In genomic region chr4:84920591-84920990, GRCh38 we compare ENCODE assay signal across 12 cellular contexts. TPM values are rescaled to one million over a fixed set of nuclear protein-coding genes. Genes with fewer than 3 reads are reported as not detected.
DNase-seq lines count a peak whose midpoint lies in the region; ATAC-seq, FAIRE-seq and TF ChIP-seq lines count a peak whose summit lies in the region.
"Had no signal": no experiment of that assay in that cellular context is flagged by ENCODE, and none has a peak within 500 bp of the region (broad histone marks: within the 10 kb centered on the region; RNA-seq: fewer than 3 reads in every experiment).

No MANE protein-coding gene starts in this region.

- TF ChIP-seq CTCF in AG09309 (IDR thresholded peaks at IDR 0.05; ENCODE audit: control insufficient read depth, insufficient read depth, low read depth, low read length, missing control alignments) = no peak
- TF ChIP-seq CTCF in mammary epithelial cell (conservative IDR thresholded peaks at IDR 0.05 in 1 of 2, IDR thresholded peaks at IDR 0.05 in 1 of 2; ENCODE audit: extremely low read depth in 1 of 2, insufficient read depth in 1 of 2, low read depth in 1 of 2, low read length in 2 of 2) = no peak
- no peak for TF ChIP-seq CTCF in prostate gland (IDR thresholded peaks at IDR 0.05)
- no peak for TF ChIP-seq CTCF in lower leg skin (IDR thresholded peaks at IDR 0.05)

- DNase-seq in AG09309 (ENCODE audit: low read depth) = peak; percentile 43
- peak; percentile 26 for DNase-seq in HTR-8/SVneo (ENCODE audit: insufficient read length, low spot score)
- DNase-seq in mammary epithelial cell = peak; percentile 54
- peak; percentile 34 for DNase-seq in kidney tubule cell (ENCODE audit: low spot score)
- no peak for DNase-seq in NCI-H2107 treated with DMSO at 0.1 percent for 48 hours (lab: John Stamatoyannopoulos, UW; ENCODE audit: unreplicated experiment)
- DNase-seq in prostate gland (ENCODE audit: low spot score) = no peak
- no peak for DNase-seq in lower leg skin (ENCODE audit: low spot score in 2 of 2)
- DNase-seq: activated CD4-positive, CD25-positive, alpha-beta regulatory T cell; activated effector memory CD4-positive, alpha-beta T cell treated with anti-CD3 and anti-CD28 coated beads, Interleukin-2, amount 50 U/mL, for 16 hours; effector CD8-positive, alpha-beta T cell; NCI-H1092 treated with DMSO at 0.1 percent for 48 hours had no signal

- no TSS peak for BruUV-seq in mammary epithelial cell (replicated peaks; lab: Mats Ljungman, UMichigan)

- no peaks in the 10 kb centered on the region for H4K20me1 ChIP-seq in mammary epithelial cell (ENCODE audit: insufficient read depth, low read length)

- 63% methylated on average over 3 of the region's 3 CpGs for WGBS in mammary epithelial cell (ENCODE audit: low coverage, missing lambda C conversion rate)
- 87% methylated on average over 3 of the region's 3 CpGs for WGBS in prostate gland
- WGBS in lower leg skin, 2 donors = 52 to 55% methylated on average over 3 of the region's 3 CpGs

- H2AFZ ChIP-seq in mammary epithelial cell (ENCODE audit: low read depth, low read length) = no peak overlapping the region

- dilution Hi-C loops in mammary epithelial cell (cut with HindIII; ENCODE audit: low sequenced_read_pairs) = no loop called here

- CTCF ChIA-PET in mammary epithelial cell (lab: Charles Lee; ENCODE audit: low non-redundant PET) = no interaction called here

- no peaks in the 10 kb centered on the region for H3K9me3 ChIP-seq in mammary epithelial cell (replicated peaks; ENCODE audit: insufficient read depth, low read length)
- no peaks in the 10 kb centered on the region for H3K9me3 ChIP-seq in prostate gland

- no peak overlapping the region for H3K9ac ChIP-seq in mammary epithelial cell (ENCODE audit: insufficient read depth, low read length)

- intact Hi-C loops in mammary epithelial cell (cut with micrococcal nuclease) (loop anchor here (5.0 kb wide), 1 partner anchor 47 kb away; the partner anchor contains the start of gene WDFY3), prostate gland (cut with DNase I) (no loop called here), lower leg skin (cut with DNase I; ENCODE audit: low total_unique reads) (no loop called here)

- peaks cover 48% of the 10 kb centered on the region for H3K79me2 ChIP-seq in mammary epithelial cell (ENCODE audit: insufficient read depth, low read length)

- in situ Hi-C loops in mammary epithelial cell (cut with MboI; ENCODE audit: low sequenced_read_pairs in 2 of 2) = no loop called here

- TF ChIP-seq POLR2A in prostate gland (IDR thresholded peaks at IDR 0.05) (no peak), lower leg skin (IDR thresholded peaks at IDR 0.05) (no peak)

- peak overlapping the region; percentile 59 for H3K4me2 ChIP-seq in mammary epithelial cell (ENCODE audit: insufficient read depth, low read depth, low read length)

- no peak for ATAC-seq in GM19035 (IDR thresholded peaks at IDR 0.05; ENCODE audit: unreplicated experiment)

- H3K36me3 ChIP-seq in mammary epithelial cell (ENCODE audit: insufficient read depth, low read length) (no peaks in the 10 kb centered on the region), prostate gland (no peaks in the 10 kb centered on the region)

- H3K4me3 ChIP-seq in AG09309 (ENCODE audit: control insufficient read depth, low read depth, low read length) (no peak overlapping the region), mammary epithelial cell (replicated peaks in 1 of 3; ENCODE audit: insufficient read depth in 1 of 3, low read depth in 2 of 3, low read length in 3 of 3) (peak overlapping the region in 1 of 3 experiments; percentile 10), prostate gland (no peak overlapping the region), lower leg skin (ENCODE audit: low read depth, poor library complexity, severe bottlenecking) (no peak overlapping the region)

- H3K27ac ChIP-seq in mammary epithelial cell (ENCODE audit: insufficient read depth, low read depth, low read length) = peak overlapping the region; percentile 62
- H3K27ac ChIP-seq in prostate gland = no peak overlapping the region

- H3K27me3 ChIP-seq in mammary epithelial cell (ENCODE audit: insufficient read depth, low read length) = no peaks in the 10 kb centered on the region
- no peaks in the 10 kb centered on the region for H3K27me3 ChIP-seq in prostate gland (replicated peaks; ENCODE audit: insufficient read depth)

- H3K4me1 ChIP-seq in mammary epithelial cell (ENCODE audit: insufficient read depth, low read length) (peaks cover 10% of the 10 kb centered on the region), prostate gland (replicated peaks) (peaks cover 8% of the 10 kb centered on the region)

- no peak for FAIRE-seq in HTR-8/SVneo (lab: Jason Lieb, UNC)

RNA-seq across cellular contexts. Expression of gene WDFY3, which starts 45.9 kb away (rescaled TPM):
- 100 to 1,000 TPM in 1 of 2 donors, 10 to 100 TPM in 1; 72.9 to 118 TPM for total RNA-seq in mammary epithelial cell
- polyA plus RNA-seq in mammary epithelial cell = 20.0 TPM
- polyA minus RNA-seq in mammary epithelial cell = 48.3 TPM
- 100 to 1,000 TPM in 1 of 2 donors, 10 to 100 TPM in 1; 48.1 to 110 TPM for total RNA-seq in prostate gland
- total RNA-seq in lower leg skin = 10 to 100 TPM; 73.2 to 98.4 (median 90.2) TPM

Comparison
In these comparisons a context has a peak if more than half of its experiments do, and no peak if none do; other contexts are left out.
1. DNase-seq: peak in AG09309 (single experiment), HTR-8/SVneo (single experiment), mammary epithelial cell (single experiment) and kidney tubule cell (single experiment); none in NCI-H2107 treated with DMSO at 0.1 percent for 48 hours (single experiment), prostate gland (single experiment) and lower leg skin (0 of 2).